22 cellular contexts compared by ENCODE assay signal in genomic region chr11:126722006-126722736, GRCh38.
"Had no signal": no experiment of that assay in that cellular context is flagged by ENCODE, and none has a peak within 500 bp of the region (broad histone marks: within the 10 kb centered on the region; RNA-seq: fewer than 3 reads in every experiment).

No MANE protein-coding gene starts in this region.

- H3K27me3 ChIP-seq: colonic mucosa, right atrium auricular region, sigmoid colon, transverse colon had no signal

- H3K27ac ChIP-seq: colonic mucosa, heart right ventricle, neutrophil, right atrium auricular region, sigmoid colon, skin epidermis, stomach, thoracic aorta, transverse colon had no signal

- H3K4me3 ChIP-seq: colonic mucosa, heart right ventricle, right atrium auricular region, sigmoid colon, skin epidermis, stomach, thoracic aorta, transverse colon had no signal

- H3K4me1 ChIP-seq: colonic mucosa, sigmoid colon, stomach, transverse colon had no signal

- H3K36me3 ChIP-seq: colonic mucosa, heart right ventricle, neutrophil, right atrium auricular region, sigmoid colon, stomach, thoracic aorta, transverse colon had no signal

- H3K27ac Mint-ChIP-seq: naive thymus-derived CD4-positive, alpha-beta T cell had no signal

- H3K9me3 Mint-ChIP-seq: nephron progenitor cell had no signal

- H3K4me1 Mint-ChIP-seq: naive thymus-derived CD4-positive, alpha-beta T cell; nephron progenitor cell had no signal

- H3K4me3 Mint-ChIP-seq: naive thymus-derived CD4-positive, alpha-beta T cell; nephron progenitor cell had no signal

- H3K9me3 ChIP-seq: colonic mucosa, heart right ventricle, neutrophil, right atrium auricular region, sigmoid colon, stomach, thoracic aorta, transverse colon had no signal

- ATAC-seq: heart right ventricle; left lobe of liver; naive thymus-derived CD4-positive, alpha-beta T cell had no signal

- H3K36me3 Mint-ChIP-seq: naive thymus-derived CD4-positive, alpha-beta T cell had no signal

- DNase-seq: colonic mucosa; dermis blood vessel endothelial cell; erythroblast; foreskin melanocyte; heart right ventricle; hypothalamus; kidney glomerular epithelial cell; mammary epithelial cell; naive thymus-derived CD4-positive, alpha-beta T cell; nephron progenitor cell; sigmoid colon; stimulated activated CD4-positive, alpha-beta T cell treated with anti-CD3 and anti-CD28 coated beads, Interleukin-2, amount 100 ng/mL, for 24 hours; stimulated activated CD4-positive, alpha-beta T cell treated with anti-CD3 and anti-CD28 coated beads, Interleukin-4, amount 100 ng/mL, for 4 hours; stimulated activated naive CD4-positive, alpha-beta T cell; stomach; substantia nigra; transverse colon had no signal
